Comparison of ENCODE assay signal across 8 cellular contexts in the genomic region with DNA sequence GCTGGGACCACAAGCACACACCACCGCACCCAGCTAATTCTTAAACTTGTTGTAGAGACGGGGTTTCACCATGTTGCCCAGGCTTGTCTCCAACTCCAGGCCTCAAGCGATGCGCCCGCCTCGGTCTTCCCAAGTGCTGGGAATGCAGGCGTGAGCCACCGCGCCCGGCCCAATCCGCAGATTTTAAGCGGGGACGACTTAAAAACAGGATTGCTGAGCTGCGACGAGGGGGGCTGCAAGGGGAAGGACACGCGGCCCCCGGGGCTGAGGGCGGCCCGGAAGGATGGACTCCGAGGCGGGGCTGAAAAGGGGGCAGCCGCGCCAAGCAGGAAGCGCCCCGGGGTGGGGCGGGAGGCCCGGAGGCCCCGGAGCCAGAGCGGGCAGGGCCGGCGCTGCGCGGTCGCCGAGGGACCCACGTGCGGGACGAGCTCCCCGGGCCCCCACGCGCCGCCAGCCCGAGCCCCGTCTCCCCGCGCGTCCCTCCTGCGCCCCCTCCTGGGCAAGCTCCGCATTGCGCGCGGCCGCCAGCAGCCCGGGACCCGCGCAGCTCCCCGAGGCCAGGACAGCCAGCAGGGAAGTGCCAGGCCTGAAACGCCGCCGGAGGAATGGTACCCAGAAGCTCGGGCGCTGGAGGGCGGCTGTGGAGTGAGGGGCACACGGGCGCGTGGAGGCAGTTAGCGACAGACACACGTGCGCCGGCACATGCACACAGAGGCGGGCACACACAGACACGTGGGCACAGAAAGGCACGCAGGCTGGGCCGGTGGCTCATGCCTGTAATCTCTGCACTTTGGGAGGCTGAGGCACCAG. TPM values are rescaled to one million over a fixed set of nuclear protein-coding genes. Genes with fewer than 3 reads are reported as not detected.
DNase-seq lines count a peak whose midpoint lies in the region; ATAC-seq and TF ChIP-seq lines count a peak whose summit lies in the region.

No MANE protein-coding gene starts in this region.

- ATAC-seq in HG03280 (IDR thresholded peaks at IDR 0.05; ENCODE audit: unreplicated experiment) (no peak), HG02759 (IDR thresholded peaks at IDR 0.05; ENCODE audit: unreplicated experiment) (no peak)

- TF ChIP-seq CTCF in VCaP (conservative IDR thresholded peaks at IDR 0.05) (peak; percentile 98), brain (conservative IDR thresholded peaks at IDR 0.05) (peak; percentile 71 to 85)

- H3K27me3 Mint-ChIP-seq in brain, result peaks cover 47% of the 10 kb centered on the region

- peaks cover 0 to 7% (median 3%) of the 10 kb centered on the region in 5 experiments for H3K9me3 Mint-ChIP-seq in brain

- H3K36me3 Mint-ChIP-seq in brain, result no peaks in the 10 kb centered on the region

- H3K27ac Mint-ChIP-seq in brain, result no peak overlapping the region

- H3K27ac ChIP-seq in VCaP, result peak overlapping the region; percentile 59; the same call in 1 of the 2 replicates

- DNase-seq in EL (peak; percentile 63), Kasumi-1 (lab: John Stamatoyannopoulos, UW) (peak; percentile 19 to 44), iPS-NIHi11 (ENCODE audit: low spot score) (peak; percentile 95)
- peak; percentile 82 for DNase-seq in stimulated activated CD4-positive, alpha-beta T cell treated with anti-CD3 and anti-CD28 coated beads, Interleukin-12 subunit alpha, Interleukin-12 subunit beta, amount 100 ng/mL, for 4 hours

- peaks cover 25% of the 10 kb centered on the region for H3K4me1 Mint-ChIP-seq in brain

- H3K4me3 Mint-ChIP-seq in brain, result peak overlapping the region in 2 of 5 experiments; percentile 27 to 43

RNA-seq across cellular contexts. Expression of a gene that starts 5.5 kb away (rescaled TPM):
- 76.5 TPM for polyA plus RNA-seq in brain (ENCODE audit: insufficient read depth, low read depth, low replicate concordance)

RNA-seq across cellular contexts. Expression of a gene that starts 25.6 kb away (rescaled TPM):
- 28.0 TPM for polyA plus RNA-seq in brain (ENCODE audit: insufficient read depth, low read depth, low replicate concordance)

RNA-seq across cellular contexts. Expression of a gene that starts 41.1 kb away (rescaled TPM):
- 0.93 TPM for polyA plus RNA-seq in brain (ENCODE audit: insufficient read depth, low read depth, low replicate concordance)

Comparison
In these comparisons a context has a peak if more than half of its experiments do, and no peak if none do; other contexts are left out.
1. DNase-seq: peak in every context shown above with its lines; median percentile 95 in iPS-NIHi11; 82 in stimulated activated CD4-positive, alpha-beta T cell treated with anti-CD3 and anti-CD28 coated beads, Interleukin-12 subunit alpha, Interleukin-12 subunit beta, amount 100 ng/mL, for 4 hours; 63 in EL; 32 in Kasumi-1.